ENCODE assay signal across 9 cellular contexts in the genomic region with DNA sequence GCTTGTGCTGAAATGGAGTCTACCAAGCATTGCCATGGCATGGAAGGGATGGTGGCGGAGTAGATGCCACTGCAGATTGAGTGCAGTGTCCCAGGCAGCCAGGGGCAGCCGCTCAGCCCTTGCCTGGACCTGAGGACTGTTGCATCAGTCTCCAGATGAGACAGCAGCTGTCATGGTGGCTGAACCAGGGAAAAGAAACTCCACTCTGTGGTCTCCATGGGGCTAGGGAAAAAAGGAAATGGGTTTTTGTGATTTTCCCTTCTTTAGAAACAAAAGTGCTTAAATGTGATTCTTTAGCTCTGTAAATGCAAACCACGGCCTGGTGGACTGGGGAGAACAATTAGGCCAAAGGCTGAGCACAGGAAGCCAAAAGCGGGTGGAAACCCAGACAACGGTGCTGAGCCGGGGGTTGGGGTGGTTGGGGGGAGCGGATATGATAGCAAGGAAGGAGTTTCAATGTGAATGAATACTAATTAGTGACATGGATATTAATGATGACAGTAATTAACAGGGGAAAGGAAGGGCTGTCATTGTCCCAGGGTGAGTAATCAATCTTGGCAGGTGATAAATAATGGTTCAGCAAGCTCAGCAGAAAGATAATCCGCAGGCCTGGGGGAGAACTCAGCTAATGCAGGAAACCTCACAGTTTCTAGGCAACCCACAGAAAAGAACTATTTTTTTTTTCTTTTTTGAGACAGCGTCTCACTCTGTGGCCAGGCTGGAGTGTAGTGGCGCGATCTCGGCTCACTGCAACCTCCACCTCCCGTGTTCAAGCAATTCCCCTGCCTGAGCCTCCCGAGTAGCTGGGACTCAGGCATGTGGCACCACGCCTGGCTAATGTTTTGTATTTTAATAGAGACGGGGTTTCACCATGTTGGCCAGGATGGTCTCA.
DNase-seq lines count a peak whose midpoint lies in the region; ATAC-seq and TF ChIP-seq lines count a peak whose summit lies in the region.
"Had no signal": no experiment of that assay in that cellular context is flagged by ENCODE, and none has a peak within 500 bp of the region (broad histone marks: within the 10 kb centered on the region; RNA-seq: fewer than 3 reads in every experiment).

No MANE protein-coding gene starts in this region.

- H3K27ac ChIP-seq in DND-41 (ENCODE audit: low read length): peak overlapping the region; percentile 86
- peak overlapping the region; percentile 33 for H3K27ac ChIP-seq in effector memory CD4-positive, alpha-beta T cell (ENCODE audit: insufficient read depth, low read length, poor library complexity, severe bottlenecking)
- H3K27ac ChIP-seq: body of pancreas had no signal

- POLR2A ChIA-PET in MCF 10A (lab: Yijun Ruan, JAX): no interaction called here

- H3K36me3 Mint-ChIP-seq in MCF 10A (ENCODE audit: insufficient read depth, unreplicated experiment): no peaks in the 10 kb centered on the region

- 0 out of 4 replicates have a peak overlapping the region, but pooled peaks of 1 of the 2 experiments have one; percentile 22 for H3K4me3 ChIP-seq in DND-41 (ENCODE audit: low read depth in 1 of 2, low read length in 2 of 2)
- H3K4me3 ChIP-seq in effector memory CD4-positive, alpha-beta T cell (ENCODE audit: insufficient read depth, low read depth, low read length, poor library complexity, severe bottlenecking): peak overlapping the region; percentile 33
- H3K4me3 ChIP-seq: body of pancreas had no signal

- H3K9me3 Mint-ChIP-seq in MCF 10A (ENCODE audit: unreplicated experiment): no peaks in the 10 kb centered on the region

- intact Hi-C loops in MCF 10A (cut with micrococcal nuclease): no loop called here

- H3K4me3 Mint-ChIP-seq in MCF 10A (ENCODE audit: unreplicated experiment): no peak overlapping the region

- H3K27ac Mint-ChIP-seq in MCF 10A (ENCODE audit: low read depth, unreplicated experiment): no peak overlapping the region

- no peaks in the 10 kb centered on the region for H3K4me1 Mint-ChIP-seq in MCF 10A (ENCODE audit: insufficient read depth, unreplicated experiment)

- ATAC-seq in DND-41 (ENCODE audit: insufficient read depth, low read depth): peak; percentile 84
- ATAC-seq in HG02763 (IDR thresholded peaks at IDR 0.05; ENCODE audit: unreplicated experiment): peak; percentile 52
- ATAC-seq: body of pancreas had no signal

- peak overlapping the region; percentile 53 for H2AFZ ChIP-seq in DND-41 (ENCODE audit: low read depth, low read length)

- H3K79me2 ChIP-seq in DND-41 (ENCODE audit: insufficient read depth, low read length): no peaks in the 10 kb centered on the region

- H3K9me3 ChIP-seq in DND-41 (ENCODE audit: insufficient read depth, low read length, severe bottlenecking): no peaks in the 10 kb centered on the region
- H3K9me3 ChIP-seq in effector memory CD4-positive, alpha-beta T cell (ENCODE audit: control insufficient read depth, low read length): no peaks in the 10 kb centered on the region
- H3K9me3 ChIP-seq: body of pancreas had no signal

- CTCF ChIA-PET in MCF 10A (lab: Yijun Ruan, JAX): interaction anchor here (0.6 kb wide), 1 partner anchor 125 kb away, joined by 3 read pairs; no protein-coding TSS in a partner anchor

- TF ChIP-seq CTCF in DND-41 (IDR thresholded peaks at IDR 0.05; ENCODE audit: borderline replicate concordance, extremely low read depth, low read length, poor library complexity, severe bottlenecking) (no peak), MCF 10A (IDR thresholded peaks at IDR 0.05; ENCODE audit: unreplicated experiment) (no peak)

- H3K4me1 ChIP-seq in DND-41 (ENCODE audit: insufficient read depth, low read length): peaks cover 38% of the 10 kb centered on the region
- peaks cover 19% of the 10 kb centered on the region for H3K4me1 ChIP-seq in effector memory CD4-positive, alpha-beta T cell (ENCODE audit: control insufficient read depth, insufficient read depth, low read length, poor library complexity, severe bottlenecking)
- H3K4me1 ChIP-seq: body of pancreas had no signal

- no peaks in the 10 kb centered on the region for H3K27me3 ChIP-seq in DND-41 (ENCODE audit: insufficient read depth, low read length, poor library complexity)
- H3K27me3 ChIP-seq in effector memory CD4-positive, alpha-beta T cell (replicated peaks; ENCODE audit: control insufficient read depth, insufficient read depth, low read length, poor library complexity, severe bottlenecking): no peaks in the 10 kb centered on the region
- H3K27me3 ChIP-seq: body of pancreas had no signal

- no peaks in the 10 kb centered on the region for H3K36me3 ChIP-seq in DND-41 (ENCODE audit: insufficient read depth, low read length)
- H3K36me3 ChIP-seq in effector memory CD4-positive, alpha-beta T cell (ENCODE audit: control insufficient read depth, insufficient read depth, low read length): no peaks in the 10 kb centered on the region

- peak overlapping the region; percentile 55 for H3K4me2 ChIP-seq in DND-41 (ENCODE audit: insufficient read depth, low read length)

- no peaks in the 10 kb centered on the region for H4K20me1 ChIP-seq in DND-41 (ENCODE audit: insufficient read depth, low read length)

- peak overlapping the region; percentile 24 for H3K9ac ChIP-seq in DND-41 (ENCODE audit: low read depth, low read length)

- no TSS peak for BruUV-seq in MCF 10A (replicated peaks; lab: Mats Ljungman, UMichigan)

- H3K27me3 Mint-ChIP-seq in MCF 10A (ENCODE audit: insufficient read depth, unreplicated experiment): no peaks in the 10 kb centered on the region

- DNase-seq in DND-41: peak; percentile 75
- DNase-seq in T-helper 9 cell: peak; percentile 24
- peak; percentile 34 to 47 (median 34) for DNase-seq in effector memory CD4-positive, alpha-beta T cell
- peak; percentile 14 to 17 for DNase-seq in stimulated activated CD4-positive, alpha-beta T cell treated with anti-CD3 and anti-CD28 coated beads, Interleukin-15, amount 100 ng/mL, for 48 hours (ENCODE audit: low read depth in 2 of 2)
- no peak for DNase-seq in MCF 10A (ENCODE audit: unreplicated experiment)
- no peak for DNase-seq in mucosa of gallbladder (ENCODE audit: low spot score)
- DNase-seq in putamen (ENCODE audit: low spot score): no peak

Comparison
In these comparisons a context has a peak if more than half of its experiments do, and no peak if none do; other contexts are left out.
1. DNase-seq: peak in DND-41 (single experiment), T-helper 9 cell (single experiment), effector memory CD4-positive, alpha-beta T cell (3 of 3) and stimulated activated CD4-positive, alpha-beta T cell treated with anti-CD3 and anti-CD28 coated beads, Interleukin-15, amount 100 ng/mL, for 48 hours (2 of 2); none in MCF 10A (single experiment), mucosa of gallbladder (single experiment) and putamen (single experiment).